Comparison of ENCODE assay signal across 11 cellular contexts in genomic region chr11:105033781-105034180, GRCh38. TPM values are rescaled to one million over a fixed set of nuclear protein-coding genes. Genes with fewer than 3 reads are reported as not detected.
DNase-seq lines count a peak whose midpoint lies in the region; ATAC-seq, FAIRE-seq and TF ChIP-seq lines count a peak whose summit lies in the region.
"Had no signal": no experiment of that assay in that cellular context is flagged by ENCODE, and none has a peak within 500 bp of the region (broad histone marks: within the 10 kb centered on the region; RNA-seq: fewer than 3 reads in every experiment).

No MANE protein-coding gene starts in this region.

- H3K27me3 Mint-ChIP-seq in activated naive CD8-positive, alpha-beta T cell treated with anti-CD3 and anti-CD28 coated beads for 36 hours = no peaks in the 10 kb centered on the region
- H3K27me3 Mint-ChIP-seq in endothelial cell (ENCODE audit: unreplicated experiment) = no peaks in the 10 kb centered on the region

- H3K4me1 ChIP-seq in ACC112 (ENCODE audit: control insufficient read depth, insufficient read depth, low read length, unreplicated experiment) = peaks cover 21% of the 10 kb centered on the region
- H3K4me1 ChIP-seq in mononuclear cell (ENCODE audit: insufficient read depth, low read length) = peaks cover 63% of the 10 kb centered on the region

- no peaks in the 10 kb centered on the region for H3K79me2 ChIP-seq in ACC112 (ENCODE audit: control insufficient read depth, insufficient read depth, low read length, unreplicated experiment)

- H3K27ac Mint-ChIP-seq in activated naive CD8-positive, alpha-beta T cell treated with anti-CD3 and anti-CD28 coated beads for 36 hours = peak overlapping the region; percentile 97
- no peak overlapping the region for H3K27ac Mint-ChIP-seq in endothelial cell (ENCODE audit: unreplicated experiment)
- H3K27ac Mint-ChIP-seq: endodermal cell had no signal

- H3K9me3 ChIP-seq in mononuclear cell (ENCODE audit: low read depth, low read length) = no peaks in the 10 kb centered on the region

- ATAC-seq in HG03565 (IDR thresholded peaks at IDR 0.05; ENCODE audit: unreplicated experiment) = no peak

- peak overlapping the region; percentile 79 for H3K4me3 ChIP-seq in ACC112 (ENCODE audit: low read depth, low read length)
- peak overlapping the region; percentile 65 for H3K4me3 ChIP-seq in mononuclear cell (ENCODE audit: low read length)

- peaks cover 13% of the 10 kb centered on the region for H3K9me3 Mint-ChIP-seq in activated naive CD8-positive, alpha-beta T cell treated with anti-CD3 and anti-CD28 coated beads for 36 hours
- no peaks in the 10 kb centered on the region for H3K9me3 Mint-ChIP-seq in endothelial cell (ENCODE audit: unreplicated experiment)
- H3K9me3 Mint-ChIP-seq: endodermal cell had no signal

- no peak for TF ChIP-seq POLR2A in GM12892 (IDR thresholded peaks at IDR 0.05; ENCODE audit: low read depth, low read length)

- H2AFZ ChIP-seq in ACC112 (ENCODE audit: low read length, unreplicated experiment) = no peak overlapping the region

- peaks cover 21% of the 10 kb centered on the region for H3K36me3 ChIP-seq in ACC112 (ENCODE audit: insufficient read depth, low read length)

- H3K36me3 Mint-ChIP-seq in activated naive CD8-positive, alpha-beta T cell treated with anti-CD3 and anti-CD28 coated beads for 36 hours = peaks cover 47% of the 10 kb centered on the region
- no peaks in the 10 kb centered on the region for H3K36me3 Mint-ChIP-seq in endothelial cell (ENCODE audit: low read depth, unreplicated experiment)

- DNase-seq in GM12892 (ENCODE audit: insufficient read length) = no peak
- no peak for DNase-seq in activated naive CD8-positive, alpha-beta T cell treated with anti-CD3 and anti-CD28 coated beads for 36 hours
- no peak for DNase-seq in NCI-H774 (lab: John Stamatoyannopoulos, UW)
- no peak for DNase-seq in endothelial cell (ENCODE audit: low spot score)
- no peak for DNase-seq in NCI-H82 (lab: John Stamatoyannopoulos, UW)
- DNase-seq: endodermal cell had no signal

- TF ChIP-seq CTCF in endothelial cell (IDR thresholded peaks at IDR 0.05; ENCODE audit: unreplicated experiment) = no peak

- H3K4me1 Mint-ChIP-seq in activated naive CD8-positive, alpha-beta T cell treated with anti-CD3 and anti-CD28 coated beads for 36 hours = peaks cover 43% of the 10 kb centered on the region
- H3K4me1 Mint-ChIP-seq in endothelial cell (ENCODE audit: unreplicated experiment) = no peaks in the 10 kb centered on the region
- H3K4me1 Mint-ChIP-seq: endodermal cell had no signal

- peak overlapping the region; percentile 96 for H3K4me3 Mint-ChIP-seq in activated naive CD8-positive, alpha-beta T cell treated with anti-CD3 and anti-CD28 coated beads for 36 hours
- no peak overlapping the region for H3K4me3 Mint-ChIP-seq in endothelial cell (ENCODE audit: unreplicated experiment)
- H3K4me3 Mint-ChIP-seq: endodermal cell had no signal

- peak; percentile 62 for FAIRE-seq in GM12892 (lab: Jason Lieb, UNC)

- H3K27me3 ChIP-seq in ACC112 (ENCODE audit: insufficient read depth, low read length) = no peaks in the 10 kb centered on the region
- no peaks in the 10 kb centered on the region for H3K27me3 ChIP-seq in mononuclear cell (ENCODE audit: insufficient read depth, low read length)

- no peak overlapping the region for H3K27ac ChIP-seq in ACC112 (ENCODE audit: low read depth, low read length)

RNA-seq across cellular contexts. Expression of gene CASP1, which starts 1.2 kb away (rescaled TPM):
- polyA plus RNA-seq in GM12892 (2012; ENCODE audit: missing spikeins) = 16.2 TPM
- total RNA-seq in activated naive CD8-positive, alpha-beta T cell treated with anti-CD3 and anti-CD28 coated beads for 36 hours = 10 to 100 TPM; 38.9 to 40.1 TPM
- 99.5 TPM for total RNA-seq in mononuclear cell
- not detected for total RNA-seq in endothelial cell (ENCODE audit: unreplicated experiment)
- total RNA-seq: endodermal cell had no signal

RNA-seq across cellular contexts. Expression of gene CASP5, which starts 10.8 kb away (rescaled TPM):
- not detected for polyA plus RNA-seq in GM12892 (2012; ENCODE audit: missing spikeins)
- not detected for total RNA-seq in activated naive CD8-positive, alpha-beta T cell treated with anti-CD3 and anti-CD28 coated beads for 36 hours
- total RNA-seq in mononuclear cell (0.84 TPM), endothelial cell (ENCODE audit: unreplicated experiment) (not detected)
- total RNA-seq: endodermal cell, M059J, pulmonary artery endothelial cell had no signal

RNA-seq across cellular contexts. Expression of gene CARD16, which starts 11.4 kb away (rescaled TPM):
- 20.7 TPM for polyA plus RNA-seq in GM12892 (2012; ENCODE audit: missing spikeins)
- 10 to 100 TPM; 16.9 to 17.6 TPM for total RNA-seq in activated naive CD8-positive, alpha-beta T cell treated with anti-CD3 and anti-CD28 coated beads for 36 hours
- total RNA-seq in mononuclear cell = 78.7 TPM
- total RNA-seq in endothelial cell (ENCODE audit: unreplicated experiment) = not detected
- total RNA-seq: endodermal cell had no signal

Comparison
In these comparisons a context has a peak if more than half of its experiments do, and no peak if none do; other contexts are left out.
1. RNA of gene CASP1, which starts 1.2 kb away (total RNA-seq): 99.5 TPM in mononuclear cell (single experiment) and 38.9 to 40.1 TPM in activated naive CD8-positive, alpha-beta T cell treated with anti-CD3 and anti-CD28 coated beads for 36 hours; not detected in endothelial cell (single experiment); every median in the first group is over 10 times any median in the second.
2. RNA of gene CARD16, which starts 11.4 kb away (total RNA-seq): 78.7 TPM in mononuclear cell (single experiment) and 16.9 to 17.6 TPM in activated naive CD8-positive, alpha-beta T cell treated with anti-CD3 and anti-CD28 coated beads for 36 hours; not detected in endothelial cell (single experiment); every median in the first group is over 10 times any median in the second.